In the genomic region with DNA sequence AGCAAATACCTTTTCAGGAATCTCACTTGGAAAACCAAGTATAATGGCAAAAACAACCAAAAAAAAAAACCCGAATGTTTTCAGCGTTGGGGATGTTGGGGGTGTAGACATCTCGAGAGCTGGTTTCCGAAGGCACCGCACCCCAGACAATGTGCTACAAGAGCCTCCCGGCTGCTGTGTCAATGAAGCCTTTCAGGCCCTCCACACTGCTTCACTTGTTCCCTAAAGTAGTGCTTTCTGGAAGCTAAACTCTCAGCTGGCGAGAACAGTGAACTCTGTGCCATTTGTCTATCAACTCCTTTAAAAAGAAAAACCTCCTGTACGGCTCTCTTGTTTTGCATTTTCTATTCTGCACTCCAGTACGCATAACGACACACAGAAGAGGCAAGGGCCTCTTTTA, we compare ENCODE assay signal across 24 cellular contexts. TPM values are rescaled to one million over a fixed set of nuclear protein-coding genes. Genes with fewer than 3 reads are reported as not detected.
A peak's percentile ranks its signal among the peaks of the same experiment; 100 is the strongest.
DNase-seq lines count a peak whose midpoint lies in the region; ATAC-seq and TF ChIP-seq lines count a peak whose summit lies in the region.
"Had no signal": no experiment of that assay in that cellular context is flagged by ENCODE, and none has a peak within 500 bp of the region (broad histone marks: within the 10 kb centered on the region; RNA-seq: fewer than 3 reads in every experiment).

No MANE protein-coding gene starts in this region.

- no peaks in the 10 kb centered on the region for H3K36me3 Mint-ChIP-seq in activated T-helper 17 cell treated with anti-CD3 and anti-CD28 coated beads, Interleukin-2, amount 50 U/mL, for 72 hours (ENCODE audit: low read depth)
- H3K36me3 Mint-ChIP-seq in activated CD4-positive, alpha-beta T cell treated with anti-CD3 and anti-CD28 coated beads for 36 hours (ENCODE audit: low read depth), result no peaks in the 10 kb centered on the region
- H3K36me3 Mint-ChIP-seq: activated naive CD4-positive, alpha-beta T cell treated with anti-CD3 and anti-CD28 coated beads, Interleukin-2, amount 50 U/mL, for 72 hours; natural killer cell had no signal

- H3K9me3 Mint-ChIP-seq in activated T-helper 17 cell treated with anti-CD3 and anti-CD28 coated beads, Interleukin-2, amount 50 U/mL, for 72 hours, result no peaks in the 10 kb centered on the region
- no peaks in the 10 kb centered on the region for H3K9me3 Mint-ChIP-seq in activated CD4-positive, alpha-beta T cell treated with anti-CD3 and anti-CD28 coated beads for 36 hours (ENCODE audit: low read depth)
- H3K9me3 Mint-ChIP-seq: activated CD4-positive, alpha-beta T cell treated with anti-CD3 and anti-CD28 coated beads, Interleukin-2, amount 10 ng/mL, durations not matched to agents 24 days and 14 days; activated naive CD4-positive, alpha-beta T cell treated with anti-CD3 and anti-CD28 coated beads, Interleukin-2, amount 50 U/mL, for 72 hours; activated T-helper 1 cell treated with anti-CD3 and anti-CD28 coated beads, Interleukin-12 subunit alpha, Interleukin-12 subunit beta, Interleukin-2, Interleukin-4 antibody, amounts not matched to agents 30 ng/mL and 10 ng/mL and 1 ng/mL, durations not matched to agents 14 hours and 24 hours and 36 hours; natural killer cell; T-helper 1 cell treated with Interleukin-12 subunit alpha and Interleukin-12 subunit beta and Interleukin-4 antibody, amounts not matched to agents 30 μg/mL and 1 μg/mL, for 36 hours had no signal

- H3K27ac Mint-ChIP-seq in activated T-helper 17 cell treated with anti-CD3 and anti-CD28 coated beads, Interleukin-2, amount 50 U/mL, for 72 hours, result no peak overlapping the region
- no peak overlapping the region for H3K27ac Mint-ChIP-seq in activated CD4-positive, alpha-beta T cell treated with anti-CD3 and anti-CD28 coated beads for 36 hours
- H3K27ac Mint-ChIP-seq: activated CD4-positive, alpha-beta T cell treated with anti-CD3 and anti-CD28 coated beads, Interleukin-2, amount 10 ng/mL, durations not matched to agents 24 days and 14 days; activated naive CD4-positive, alpha-beta T cell treated with anti-CD3 and anti-CD28 coated beads, Interleukin-2, amount 50 U/mL, for 72 hours; activated T-helper 1 cell treated with anti-CD3 and anti-CD28 coated beads, Interleukin-12 subunit alpha, Interleukin-12 subunit beta, Interleukin-2, Interleukin-4 antibody, amounts not matched to agents 30 ng/mL and 10 ng/mL and 1 ng/mL, durations not matched to agents 14 hours and 24 hours and 36 hours; natural killer cell; progenitor cell of endocrine pancreas; T-helper 1 cell treated with Interleukin-12 subunit alpha and Interleukin-12 subunit beta and Interleukin-4 antibody, amounts not matched to agents 30 μg/mL and 1 μg/mL, for 36 hours had no signal

- DNase-seq in G401 (ENCODE audit: low spot score) (peak; percentile 38), dorsolateral prefrontal cortex (peak in 8 of 10 donors; percentile 54 to 75 (median 65)), midbrain (lab: John Stamatoyannopoulos, UW) (peak; percentile 82), sigmoid colon (peak; percentile 68), MG63 (no peak)
- no peak for DNase-seq in activated CD4-positive, alpha-beta T cell treated with anti-CD3 and anti-CD28 coated beads for 36 hours
- DNase-seq in stimulated activated CD8-positive, alpha-beta memory T cell treated with anti-CD3 and anti-CD28 coated beads, Interleukin-4, amount 100 ng/mL, for 48 hours, result no peak
- DNase-seq: activated CD4-positive, alpha-beta T cell treated with anti-CD3 and anti-CD28 coated beads, Interleukin-2, amount 10 ng/mL, durations not matched to agents 24 days and 14 days; cerebellar nuclear complex; heart right ventricle; left lung; natural killer cell; NCI-H1092; NCI-H187 treated with DMSO at 0.1 percent for 48 hours; NCI-H526 treated with DMSO at 0.1 percent for 48 hours; RPMI8226 had no signal

- intact Hi-C loops in dorsolateral prefrontal cortex (cut with DNase I) (loop anchor here (10.0 kb wide), 2 partner anchors 117 to 217 kb away; a partner anchor contains a TSS), sigmoid colon (cut with DNase I) (no loop called here)
- intact Hi-C loops in activated CD4-positive, alpha-beta T cell treated with anti-CD3 and anti-CD28 coated beads for 36 hours (cut with DNase I, micrococcal nuclease), result no loop called here

- H3K9me3 ChIP-seq in sigmoid colon (no peaks in the 10 kb centered on the region), MG63 (no peaks in the 10 kb centered on the region)
- H3K9me3 ChIP-seq: BLaER1 treated with 17β-estradiol and CSF1 and Interleukin-3, amounts not matched to agents 10 nM and 100 nM; heart right ventricle; left lung had no signal

- TF ChIP-seq EP300 in sigmoid colon (IDR thresholded peaks at IDR 0.05), result no peak

- H3K4me1 ChIP-seq in sigmoid colon, result peaks cover 0 to 10% (median 2%) of the 10 kb centered on the region in 4 donors

- in situ Hi-C loops in G401 (cut with HindIII; ENCODE audit: low sequenced_read_pairs), result no loop called here

- H3K4me3 ChIP-seq in dorsolateral prefrontal cortex (peak overlapping the region in 5 of 59 donors; percentile 2 to 19 (median 8)), sigmoid colon (no peak overlapping the region), MG63 (no peak overlapping the region)
- H3K4me3 ChIP-seq: BLaER1 treated with 17β-estradiol and CSF1 and Interleukin-3, amounts not matched to agents 10 nM and 100 nM; heart right ventricle; left lung had no signal

- TF ChIP-seq CTCF in dorsolateral prefrontal cortex (IDR thresholded peaks at IDR 0.05 in 54 of 56, conservative IDR thresholded peaks at IDR 0.05 in 2 of 56; ENCODE audit: low read depth in 1 of 56, partially characterized antibody in 56 of 56), result peak in 2 of 56 donors; percentile 8 to 19
- no peak for TF ChIP-seq CTCF in sigmoid colon (IDR thresholded peaks at IDR 0.05)

- no peak for TF ChIP-seq POLR2A in sigmoid colon (IDR thresholded peaks at IDR 0.05)

- H3K27me3 ChIP-seq in dorsolateral prefrontal cortex, result peaks cover 0 to 11% (median 0%) of the 10 kb centered on the region in 45 donors
- no peaks in the 10 kb centered on the region for H3K27me3 ChIP-seq in sigmoid colon
- H3K27me3 ChIP-seq in MG63, result no peaks in the 10 kb centered on the region
- H3K27me3 ChIP-seq: BLaER1 treated with 17β-estradiol and CSF1 and Interleukin-3, amounts not matched to agents 10 nM and 100 nM; heart right ventricle; left lung had no signal

- peak overlapping the region in 41 of 59 donors; percentile 6 to 84 (median 62) for H3K27ac ChIP-seq in dorsolateral prefrontal cortex
- peak overlapping the region in 1 of 4 donors; percentile 31 for H3K27ac ChIP-seq in sigmoid colon
- H3K27ac ChIP-seq: BLaER1 treated with 17β-estradiol and CSF1 and Interleukin-3, amounts not matched to agents 10 nM and 100 nM; left lung had no signal

- CTCF ChIA-PET in activated CD4-positive, alpha-beta T cell treated with anti-CD3 and anti-CD28 coated beads for 36 hours (lab: Charles Lee), result interaction anchor here (0.9 kb wide), 1 partner anchor 109 kb away, joined by 3 read pairs; no protein-coding TSS in a partner anchor

- no peaks in the 10 kb centered on the region for H3K27me3 Mint-ChIP-seq in activated T-helper 17 cell treated with anti-CD3 and anti-CD28 coated beads, Interleukin-2, amount 50 U/mL, for 72 hours
- H3K27me3 Mint-ChIP-seq in activated CD4-positive, alpha-beta T cell treated with anti-CD3 and anti-CD28 coated beads for 36 hours, result no peaks in the 10 kb centered on the region
- H3K27me3 Mint-ChIP-seq: activated CD4-positive, alpha-beta T cell treated with anti-CD3 and anti-CD28 coated beads, Interleukin-2, amount 10 ng/mL, durations not matched to agents 24 days and 14 days; progenitor cell of endocrine pancreas had no signal

- POLR2A ChIA-PET in activated CD4-positive, alpha-beta T cell treated with anti-CD3 and anti-CD28 coated beads for 36 hours (lab: Charles Lee), result no interaction called here

- no peak for ATAC-seq in activated T-helper 17 cell treated with anti-CD3 and anti-CD28 coated beads, Interleukin-2, amount 50 U/mL, for 72 hours (replicated peaks)
- no peak for ATAC-seq in activated CD4-positive, alpha-beta T cell treated with anti-CD3 and anti-CD28 coated beads for 36 hours
- ATAC-seq: HCT116, heart right ventricle, HepG2, left lung, natural killer cell had no signal

- H3K36me3 ChIP-seq in sigmoid colon (no peaks in the 10 kb centered on the region), MG63 (no peaks in the 10 kb centered on the region)
- H3K36me3 ChIP-seq: BLaER1 treated with 17β-estradiol and CSF1 and Interleukin-3, amounts not matched to agents 10 nM and 100 nM; heart right ventricle; left lung had no signal

- peaks cover 3% of the 10 kb centered on the region for H3K4me1 Mint-ChIP-seq in activated T-helper 17 cell treated with anti-CD3 and anti-CD28 coated beads, Interleukin-2, amount 50 U/mL, for 72 hours
- peaks cover 6% of the 10 kb centered on the region for H3K4me1 Mint-ChIP-seq in activated CD4-positive, alpha-beta T cell treated with anti-CD3 and anti-CD28 coated beads for 36 hours

- no peak overlapping the region for H3K4me3 Mint-ChIP-seq in activated T-helper 17 cell treated with anti-CD3 and anti-CD28 coated beads, Interleukin-2, amount 50 U/mL, for 72 hours
- H3K4me3 Mint-ChIP-seq in activated CD4-positive, alpha-beta T cell treated with anti-CD3 and anti-CD28 coated beads for 36 hours, result no peak overlapping the region
- H3K4me3 Mint-ChIP-seq: activated CD4-positive, alpha-beta T cell treated with anti-CD3 and anti-CD28 coated beads, Interleukin-2, amount 10 ng/mL, durations not matched to agents 24 days and 14 days; activated T-helper 1 cell treated with anti-CD3 and anti-CD28 coated beads, Interleukin-12 subunit alpha, Interleukin-12 subunit beta, Interleukin-2, Interleukin-4 antibody, amounts not matched to agents 30 ng/mL and 10 ng/mL and 1 ng/mL, durations not matched to agents 14 hours and 24 hours and 36 hours; natural killer cell; T-helper 1 cell treated with Interleukin-12 subunit alpha and Interleukin-12 subunit beta and Interleukin-4 antibody, amounts not matched to agents 30 μg/mL and 1 μg/mL, for 36 hours had no signal

- 92 to 93% methylated on average over 10 of the region's 10 CpGs for WGBS in sigmoid colon, 2 donors

RNA-seq across cellular contexts. Expression of a gene that starts 32.5 kb away (rescaled TPM):
- total RNA-seq in G401 (2014; rRNA removed; shearing (Covaris generic)), result 42.9 and 45.6 TPM in 2 replicates
- total RNA-seq in dorsolateral prefrontal cortex (100 to 1,000 TPM in 1 of 120 experiments, 10 to 100 TPM in 119; 30.1 to 103 (median 57.3) TPM), sigmoid colon (100 to 1,000 TPM; 251 to 402 (median 338) TPM)
- polyA plus RNA-seq in sigmoid colon, result 10 to 100 TPM; 14.1 to 65.0 (median 28.2) TPM
- 10 to 100 TPM; 33.1 to 43.0 TPM for total RNA-seq in activated T-helper 17 cell treated with anti-CD3 and anti-CD28 coated beads, Interleukin-2, amount 50 U/mL, for 72 hours
- total RNA-seq in activated CD4-positive, alpha-beta T cell treated with anti-CD3 and anti-CD28 coated beads for 36 hours, result 10 to 100 TPM; 13.2 TPM
- 9.9 and 15.8 TPM in 2 replicates for total RNA-seq in MG63 (2014; rRNA removed; shearing (Covaris generic); ENCODE audit: low replicate concordance)

RNA-seq across cellular contexts. Expression of a gene that starts 53.7 kb away (rescaled TPM):
- 40.8 and 55.2 TPM in 2 replicates for total RNA-seq in G401 (2014; rRNA removed; shearing (Covaris generic))
- total RNA-seq in dorsolateral prefrontal cortex (10 to 100 TPM; 24.9 to 73.5 (median 41.6) TPM), sigmoid colon (10 to 100 TPM; 11.9 to 25.5 (median 20.1) TPM)
- polyA plus RNA-seq in sigmoid colon, result 10 to 100 TPM; 11.4 to 32.6 (median 11.8) TPM
- 100 to 1,000 TPM; 162 to 166 TPM for total RNA-seq in activated T-helper 17 cell treated with anti-CD3 and anti-CD28 coated beads, Interleukin-2, amount 50 U/mL, for 72 hours
- 100 to 1,000 TPM; 176 to 212 TPM for total RNA-seq in activated CD4-positive, alpha-beta T cell treated with anti-CD3 and anti-CD28 coated beads for 36 hours
- total RNA-seq in MG63 (2014; rRNA removed; shearing (Covaris generic); ENCODE audit: low replicate concordance), result 17.0 and 38.7 TPM in 2 replicates

Comparison
In these comparisons a context has a peak if more than half of its experiments do, and no peak if none do; other contexts are left out.
1. DNase-seq: peak in G401 (single experiment), dorsolateral prefrontal cortex (8 of 10), midbrain (single experiment) and sigmoid colon (single experiment); none in activated CD4-positive, alpha-beta T cell treated with anti-CD3 and anti-CD28 coated beads for 36 hours (single experiment), MG63 (single experiment) and stimulated activated CD8-positive, alpha-beta memory T cell treated with anti-CD3 and anti-CD28 coated beads, Interleukin-4, amount 100 ng/mL, for 48 hours (single experiment).
2. intact Hi-C loops: an anchor here in dorsolateral prefrontal cortex (10.0 kb wide); none called in sigmoid colon and activated CD4-positive, alpha-beta T cell treated with anti-CD3 and anti-CD28 coated beads for 36 hours.